In genomic region chrX:19609541-19609940, GRCh38 we compare ENCODE assay signal across 23 cellular contexts.
"Had no signal": no experiment of that assay in that cellular context is flagged by ENCODE, and none has a peak within 500 bp of the region (broad histone marks: within the 10 kb centered on the region; RNA-seq: fewer than 3 reads in every experiment).

No MANE protein-coding gene starts in this region.

- H3K27me3 Mint-ChIP-seq: activated CD4-positive, alpha-beta memory T cell treated with anti-CD3 and anti-CD28 coated beads for 36 hours; activated naive CD8-positive, alpha-beta T cell treated with anti-CD3 and anti-CD28 coated beads for 36 hours had no signal

- DNase-seq: activated CD4-positive, alpha-beta memory T cell treated with anti-CD3 and anti-CD28 coated beads for 36 hours; activated CD4-positive, alpha-beta T cell treated with anti-CD3 and anti-CD28 coated beads for 48 hours; activated CD4-positive, CD25-positive, alpha-beta regulatory T cell treated with anti-CD3 and anti-CD28 coated beads, Interleukin-2, amount 50 U/mL, for 72 hours; activated CD8-positive, alpha-beta memory T cell treated with anti-CD3 and anti-CD28 coated beads for 24 hours; activated effector memory CD4-positive, alpha-beta T cell treated with anti-CD3 and anti-CD28 coated beads, Interleukin-2, amount 50 U/mL, for 16 hours; activated naive CD4-positive, alpha-beta T cell treated with anti-CD3 and anti-CD28 coated beads for 36 hours; activated naive CD8-positive, alpha-beta T cell treated with anti-CD3 and anti-CD28 coated beads for 36 hours; brain microvascular endothelial cell; Karpas-422; NCI-H1105 treated with DMSO at 0.1 percent for 48 hours; NCI-H1436 treated with DMSO at 0.1 percent for 48 hours; NCI-H187; NCI-H2081; NCI-H446; Peyer's patch; Right ventricle myocardium superior; SK-N-SH had no signal

- H3K4me3 Mint-ChIP-seq: activated CD4-positive, alpha-beta memory T cell treated with anti-CD3 and anti-CD28 coated beads for 36 hours; activated naive CD4-positive, alpha-beta T cell treated with anti-CD3 and anti-CD28 coated beads for 36 hours; activated naive CD8-positive, alpha-beta T cell treated with anti-CD3 and anti-CD28 coated beads for 36 hours; activated T-helper 1 cell treated with anti-CD3 and anti-CD28 coated beads, Interleukin-12 subunit alpha, Interleukin-12 subunit beta, Interleukin-2, Interleukin-4 antibody, amounts not matched to agents 30 ng/mL and 10 ng/mL and 1 ng/mL, durations not matched to agents 14 hours and 24 hours and 36 hours; T-helper 2 cell treated with Interferon-gamma antibody and Interleukin-4, amounts not matched to agents 5 μg/mL and 100 μg/mL, for 36 hours; WTC11 had no signal

- H3K27ac ChIP-seq: brain microvascular endothelial cell, Peyer's patch, RWPE1, SJCRH30 had no signal

- H3K27ac Mint-ChIP-seq: activated CD4-positive, alpha-beta memory T cell treated with anti-CD3 and anti-CD28 coated beads for 36 hours; activated naive CD4-positive, alpha-beta T cell treated with anti-CD3 and anti-CD28 coated beads for 36 hours; activated naive CD8-positive, alpha-beta T cell treated with anti-CD3 and anti-CD28 coated beads for 36 hours; activated T-helper 1 cell treated with anti-CD3 and anti-CD28 coated beads, Interleukin-12 subunit alpha, Interleukin-12 subunit beta, Interleukin-2, Interleukin-4 antibody, amounts not matched to agents 30 ng/mL and 10 ng/mL and 1 ng/mL, durations not matched to agents 14 hours and 24 hours and 36 hours; T-helper 2 cell treated with Interferon-gamma antibody and Interleukin-4, amounts not matched to agents 5 μg/mL and 100 μg/mL, for 36 hours; WTC11 had no signal

- ATAC-seq: K562, WTC11 had no signal

- H3K36me3 Mint-ChIP-seq: WTC11 had no signal

- H3K9me3 Mint-ChIP-seq: activated CD4-positive, alpha-beta memory T cell treated with anti-CD3 and anti-CD28 coated beads for 36 hours; activated naive CD4-positive, alpha-beta T cell treated with anti-CD3 and anti-CD28 coated beads for 36 hours; activated naive CD8-positive, alpha-beta T cell treated with anti-CD3 and anti-CD28 coated beads for 36 hours; activated T-helper 1 cell treated with anti-CD3 and anti-CD28 coated beads, Interleukin-12 subunit alpha, Interleukin-12 subunit beta, Interleukin-2, Interleukin-4 antibody, amounts not matched to agents 30 ng/mL and 10 ng/mL and 1 ng/mL, durations not matched to agents 14 hours and 24 hours and 36 hours; T-helper 2 cell treated with Interferon-gamma antibody and Interleukin-4, amounts not matched to agents 5 μg/mL and 100 μg/mL, for 36 hours; WTC11 had no signal

- H3K4me1 Mint-ChIP-seq: WTC11 had no signal
